ENCODE assay signal across 13 cellular contexts in genomic region chr9:11045589-11045988, GRCh38.
DNase-seq lines count a peak whose midpoint lies in the region; TF ChIP-seq lines count a peak whose summit lies in the region.
"Had no signal": no experiment of that assay in that cellular context is flagged by ENCODE, and none has a peak within 500 bp of the region (broad histone marks: within the 10 kb centered on the region; RNA-seq: fewer than 3 reads in every experiment).

No MANE protein-coding gene starts in this region.

- H3K27ac ChIP-seq in A673 (ENCODE audit: low read depth, low read length, poor library complexity, severe bottlenecking), result no peak overlapping the region
- H3K27ac ChIP-seq in ovary, result no peak overlapping the region

- CTCF ChIA-PET in A673 (lab: Charles Lee), result no interaction called here

- no peak for TF ChIP-seq EP300 in ovary (IDR thresholded peaks at IDR 0.05)

- BruUV-seq in A673 (replicated peaks; lab: Mats Ljungman, UMichigan), result no TSS peak

- TF ChIP-seq POLR2A in ovary (IDR thresholded peaks at IDR 0.05), result no peak

- H3K4me3 ChIP-seq in A673 (ENCODE audit: low read depth, low read length, poor library complexity, severe bottlenecking), result no peak overlapping the region
- H3K4me3 ChIP-seq in retinal pigment epithelial cell (ENCODE audit: low read length), result no peak overlapping the region
- H3K4me3 ChIP-seq in ovary, result no peak overlapping the region

- H3K9me3 ChIP-seq in A673 (ENCODE audit: low read depth, low read length, poor library complexity, severe bottlenecking) (no peaks in the 10 kb centered on the region), ovary (no peaks in the 10 kb centered on the region)
- H3K9me3 ChIP-seq: BE2C had no signal

- no peak for TF ChIP-seq CTCF in A673 (conservative IDR thresholded peaks at IDR 0.05; ENCODE audit: low read depth, low read length)
- peak; percentile 18 for TF ChIP-seq CTCF in retinal pigment epithelial cell (conservative IDR thresholded peaks at IDR 0.05; ENCODE audit: low read depth, low read length)
- TF ChIP-seq CTCF in ovary (IDR thresholded peaks at IDR 0.05), result no peak

- H3K36me3 ChIP-seq in A673 (ENCODE audit: insufficient read depth, low read length, poor library complexity, severe bottlenecking) (no peaks in the 10 kb centered on the region), ovary (no peaks in the 10 kb centered on the region)
- H3K36me3 ChIP-seq: BE2C had no signal

- peak; percentile 0 for DNase-seq in A673 (ENCODE audit: low spot score)
- DNase-seq in RKO (ENCODE audit: low spot score), result peak; percentile 6
- peak; percentile 11 for DNase-seq in iPS-NIHi11 (ENCODE audit: low spot score)
- no peak for DNase-seq in retinal pigment epithelial cell (ENCODE audit: low read depth)
- DNase-seq in T-helper 1 cell, result no peak
- no peak for DNase-seq in DMS79 (lab: John Stamatoyannopoulos, UW)
- DNase-seq in ovary, result no peak
- DNase-seq: BE2C; CD8-positive, alpha-beta T cell; COR-L47; DMS53; HCEC 1CT; HFFc6 had no signal

- no peaks in the 10 kb centered on the region for H3K27me3 ChIP-seq in A673 (replicated peaks; ENCODE audit: insufficient read depth, low read depth, low read length, poor library complexity)
- H3K27me3 ChIP-seq in ovary, result no peaks in the 10 kb centered on the region
- H3K27me3 ChIP-seq: BE2C had no signal

- intact Hi-C loops in A673 (cut with micrococcal nuclease; ENCODE audit: unreplicated experiment), result loop anchor here (5.0 kb wide), 1 partner anchor 87 kb away; no protein-coding TSS in a partner anchor
- intact Hi-C loops in ovary (cut with DNase I), result no loop called here

- POLR2A ChIA-PET in A673 (lab: Charles Lee; ENCODE audit: low non-redundant PET), result no interaction called here

- 47 to 60% (median 60%) methylated on average over 2 of the region's 2 CpGs for WGBS in ovary, 3 donors

- H3K4me1 ChIP-seq in A673 (ENCODE audit: insufficient read depth, low read length, poor library complexity, severe bottlenecking), result no peaks in the 10 kb centered on the region
- H3K4me1 ChIP-seq in ovary (ENCODE audit: insufficient read depth), result no peaks in the 10 kb centered on the region
- H3K4me1 ChIP-seq: BE2C had no signal

Comparison
In these comparisons a context has a peak if more than half of its experiments do, and no peak if none do; other contexts are left out.
1. DNase-seq: peak in A673 (single experiment), RKO (single experiment) and iPS-NIHi11 (single experiment); none in retinal pigment epithelial cell (single experiment), T-helper 1 cell (0 of 5), DMS79 (single experiment) and ovary (0 of 5).